Comparison of ENCODE assay signal across 29 cellular contexts in genomic region chr1:96999191-96999590, GRCh38.
"Had no signal": no experiment of that assay in that cellular context is flagged by ENCODE, and none has a peak within 500 bp of the region (broad histone marks: within the 10 kb centered on the region; RNA-seq: fewer than 3 reads in every experiment).

No MANE protein-coding gene starts in this region.

- H3K36me3 Mint-ChIP-seq: activated naive CD4-positive, alpha-beta T cell treated with anti-CD3 and anti-CD28 coated beads, Interleukin-2, amount 10 ng/mL, durations not matched to agents 7 days and 5 days; type B pancreatic cell; WTC11 had no signal

- H3K27me3 ChIP-seq: breast epithelium, gastrocnemius medialis, right lobe of liver, vagina had no signal

- H3K9me3 Mint-ChIP-seq: activated CD4-positive, alpha-beta memory T cell treated with anti-CD3 and anti-CD28 coated beads, Interleukin-2, amount 10 ng/mL, durations not matched to agents 7 days and 5 days; activated CD4-positive, alpha-beta T cell treated with anti-CD3 and anti-CD28 coated beads, Interleukin-2, amount 10 ng/mL, durations not matched to agents 7 days and 5 days; activated naive CD4-positive, alpha-beta T cell treated with anti-CD3 and anti-CD28 coated beads, Interleukin-2, amount 10 ng/mL, durations not matched to agents 7 days and 5 days; activated T-cell treated with anti-CD3 and anti-CD28 coated beads, Interleukin-2, amount 50 U/mL, for 24 hours; central memory CD8-positive, alpha-beta T cell; nephron; stimulated activated naive CD8-positive, alpha-beta T cell treated with anti-CD3 and anti-CD28 coated beads, Interleukin-15, Interleukin-2, amounts not matched to agents 100 ng/mL and 50 ng/mL, for 24 hours; WTC11 had no signal

- H3K36me3 ChIP-seq: breast epithelium, gastrocnemius medialis, right lobe of liver, vagina had no signal

- H3K4me3 ChIP-seq: breast epithelium, gastrocnemius medialis, right lobe of liver, skin epidermis, vagina had no signal

- H3K27ac Mint-ChIP-seq: activated CD4-positive, alpha-beta memory T cell treated with anti-CD3 and anti-CD28 coated beads, Interleukin-2, amount 10 ng/mL, durations not matched to agents 7 days and 5 days; activated CD4-positive, alpha-beta T cell treated with anti-CD3 and anti-CD28 coated beads, Interleukin-2, amount 10 ng/mL, durations not matched to agents 7 days and 5 days; activated naive CD4-positive, alpha-beta T cell treated with anti-CD3 and anti-CD28 coated beads, Interleukin-2, amount 10 ng/mL, durations not matched to agents 7 days and 5 days; activated T-cell treated with anti-CD3 and anti-CD28 coated beads, Interleukin-2, amount 50 U/mL, for 24 hours; nephron; stimulated activated naive CD8-positive, alpha-beta T cell treated with anti-CD3 and anti-CD28 coated beads, Interleukin-15, Interleukin-2, amounts not matched to agents 100 ng/mL and 50 ng/mL, for 24 hours; type B pancreatic cell; WTC11 had no signal

- H3K4me1 ChIP-seq: breast epithelium, gastrocnemius medialis, right lobe of liver, vagina had no signal

- H3K9me3 ChIP-seq: breast epithelium, gastrocnemius medialis, right lobe of liver, vagina had no signal

- H3K4me1 Mint-ChIP-seq: activated CD4-positive, alpha-beta memory T cell treated with anti-CD3 and anti-CD28 coated beads, Interleukin-2, amount 10 ng/mL, durations not matched to agents 7 days and 5 days; activated CD4-positive, alpha-beta T cell treated with anti-CD3 and anti-CD28 coated beads, Interleukin-2, amount 10 ng/mL, durations not matched to agents 7 days and 5 days; activated naive CD4-positive, alpha-beta T cell treated with anti-CD3 and anti-CD28 coated beads, Interleukin-2, amount 10 ng/mL, durations not matched to agents 7 days and 5 days; central memory CD8-positive, alpha-beta T cell; WTC11 had no signal

- H3K4me3 Mint-ChIP-seq: activated CD4-positive, alpha-beta memory T cell treated with anti-CD3 and anti-CD28 coated beads, Interleukin-2, amount 10 ng/mL, durations not matched to agents 7 days and 5 days; activated CD4-positive, alpha-beta T cell treated with anti-CD3 and anti-CD28 coated beads, Interleukin-2, amount 10 ng/mL, durations not matched to agents 7 days and 5 days; activated naive CD4-positive, alpha-beta T cell treated with anti-CD3 and anti-CD28 coated beads, Interleukin-2, amount 10 ng/mL, durations not matched to agents 7 days and 5 days; activated T-cell treated with anti-CD3 and anti-CD28 coated beads, Interleukin-2, amount 50 U/mL, for 24 hours; central memory CD8-positive, alpha-beta T cell; nephron; stimulated activated naive CD8-positive, alpha-beta T cell treated with anti-CD3 and anti-CD28 coated beads, Interleukin-15, Interleukin-2, amounts not matched to agents 100 ng/mL and 50 ng/mL, for 24 hours; type B pancreatic cell; WTC11 had no signal

- DNase-seq: activated CD4-positive, alpha-beta memory T cell treated with anti-CD3 and anti-CD28 coated beads, Interleukin-2, amount 10 ng/mL, durations not matched to agents 7 days and 5 days; activated CD4-positive, alpha-beta T cell treated with anti-CD3 and anti-CD28 coated beads for 1 hour; activated CD4-positive, alpha-beta T cell treated with anti-CD3 and anti-CD28 coated beads, Interleukin-2, amount 10 ng/mL, durations not matched to agents 7 days and 5 days; activated CD8-positive, alpha-beta memory T cell treated with anti-CD3 and anti-CD28 coated beads, Interleukin-2, amount 50 U/mL, for 48 hours; activated gamma-delta T cell; activated naive CD4-positive, alpha-beta T cell treated with anti-CD3 and anti-CD28 coated beads, Interleukin-2, amount 10 ng/mL, durations not matched to agents 7 days and 5 days; activated T-cell treated with anti-CD3 and anti-CD28 coated beads, Interleukin-2, amount 50 U/mL, for 24 hours; amygdala; effector CD8-positive, alpha-beta T cell; gastrocnemius medialis; glutamatergic neuron; left colon; mammary epithelial cell; posterior cingulate gyrus; right lobe of liver; stimulated activated CD4-positive, alpha-beta T cell treated with anti-CD3 and anti-CD28 coated beads, Interleukin-12 subunit alpha, Interleukin-12 subunit beta, amount 100 ng/mL, for 4 hours; stimulated activated CD4-positive, alpha-beta T cell treated with anti-CD3 and anti-CD28 coated beads, Interleukin-4, amount 100 ng/mL, for 1 hour; T-helper 2 cell had no signal

- FAIRE-seq: colon, endometrium, keratinocyte had no signal

- H3K27ac ChIP-seq: breast epithelium, gastrocnemius medialis, right lobe of liver, skin epidermis, vagina had no signal
